In genomic region chr6:30554404-30554803, GRCh38 we compare ENCODE assay signal across 13 cellular contexts. TPM values are rescaled to one million over a fixed set of nuclear protein-coding genes. Genes with fewer than 3 reads are reported as not detected.
DNase-seq lines count a peak whose midpoint lies in the region; ATAC-seq, FAIRE-seq and TF ChIP-seq lines count a peak whose summit lies in the region.
"Had no signal": no experiment of that assay in that cellular context is flagged by ENCODE, and none has a peak within 500 bp of the region (broad histone marks: within the 10 kb centered on the region; RNA-seq: fewer than 3 reads in every experiment).

No MANE protein-coding gene starts in this region.

- peak overlapping the region; percentile 37 for H3K27ac Mint-ChIP-seq in activated CD4-positive, alpha-beta T cell treated with anti-CD3 and anti-CD28 coated beads for 36 hours

- intact Hi-C loops in activated CD4-positive, alpha-beta T cell treated with anti-CD3 and anti-CD28 coated beads for 36 hours (cut with DNase I, micrococcal nuclease), result no loop called here
- intact Hi-C loops in esophagus muscularis mucosa (cut with DNase I) (no loop called here), psoas muscle (cut with DNase I) (loop anchor here in 1 of 2 donors (5.0 kb wide), 1 partner anchor 288 kb away; no protein-coding TSS in a partner anchor)

- no peaks in the 10 kb centered on the region for H3K27me3 ChIP-seq in esophagus muscularis mucosa
- no peaks in the 10 kb centered on the region for H3K27me3 ChIP-seq in psoas muscle (ENCODE audit: insufficient read depth in 3 of 3, low read length in 2 of 3)
- H3K27me3 ChIP-seq: body of pancreas, right atrium auricular region had no signal

- no peak for ATAC-seq in activated CD4-positive, alpha-beta T cell treated with anti-CD3 and anti-CD28 coated beads for 36 hours
- ATAC-seq in psoas muscle, result no peak
- no peak for ATAC-seq in HG03378 (IDR thresholded peaks at IDR 0.05; ENCODE audit: unreplicated experiment)
- ATAC-seq: A549, body of pancreas had no signal

- no peaks in the 10 kb centered on the region for H3K9me3 Mint-ChIP-seq in activated CD4-positive, alpha-beta T cell treated with anti-CD3 and anti-CD28 coated beads for 36 hours (ENCODE audit: low read depth)

- no peak for FAIRE-seq in RCC 7860 (lab: Jason Lieb, UNC)
- FAIRE-seq: A549 had no signal

- POLR2A ChIA-PET in activated CD4-positive, alpha-beta T cell treated with anti-CD3 and anti-CD28 coated beads for 36 hours (lab: Charles Lee), result interaction anchor here (0.5 to 2.9 kb wide), 4 partner anchors 12 to 163 kb away, joined by 3 to 10 read pairs (median 6); partner anchors contain the start of genes ABCF1 and MDC1

- WGBS in esophagus muscularis mucosa, result 90% methylated on average over 4 of the region's 4 CpGs
- 87 to 92% (median 91%) methylated on average over 4 of the region's 4 CpGs for WGBS in psoas muscle, 3 donors

- H3K36me3 ChIP-seq in esophagus muscularis mucosa (peaks cover 19 to 53% (median 50%) of the 10 kb centered on the region in 4 donors), psoas muscle (ENCODE audit: insufficient read depth in 1 of 2, low read depth in 1 of 2) (peaks cover 4 to 53% of the 10 kb centered on the region in 2 donors)

- no peaks in the 10 kb centered on the region for H3K9me3 ChIP-seq in esophagus muscularis mucosa
- no peaks in the 10 kb centered on the region for H3K9me3 ChIP-seq in psoas muscle
- H3K9me3 ChIP-seq: A549, body of pancreas, right atrium auricular region had no signal

- H3K4me1 ChIP-seq in esophagus muscularis mucosa (peaks cover 19 to 39% (median 30%) of the 10 kb centered on the region in 4 donors), psoas muscle (peaks cover 16% of the 10 kb centered on the region)

- no peak for TF ChIP-seq CTCF in WI38 (IDR thresholded peaks at IDR 0.05; ENCODE audit: low read depth, low read length)
- TF ChIP-seq CTCF in esophagus muscularis mucosa (IDR thresholded peaks at IDR 0.05), result no peak
- TF ChIP-seq CTCF in psoas muscle (IDR thresholded peaks at IDR 0.05), result no peak

- H3K27ac ChIP-seq in esophagus muscularis mucosa (replicated peaks in 1 of 4) (peak overlapping the region in 3 of 4 donors; percentile 98 to 100 (median 99)), psoas muscle (peak overlapping the region; percentile 95)

- peak overlapping the region; percentile 97 for H3K4me3 Mint-ChIP-seq in activated CD4-positive, alpha-beta T cell treated with anti-CD3 and anti-CD28 coated beads for 36 hours

- H3K27me3 Mint-ChIP-seq in activated CD4-positive, alpha-beta T cell treated with anti-CD3 and anti-CD28 coated beads for 36 hours, result no peaks in the 10 kb centered on the region

- DNase-seq in activated CD4-positive, alpha-beta T cell treated with anti-CD3 and anti-CD28 coated beads for 36 hours, result no peak
- DNase-seq in activated CD4-positive, alpha-beta T cell treated with anti-CD3 and anti-CD28 coated beads, Interleukin-2, amount 50 U/mL, for 4 hours, result no peak
- DNase-seq in esophagus muscularis mucosa (ENCODE audit: extremely low spot score), result no peak
- no peak for DNase-seq in psoas muscle
- DNase-seq in activated gamma-delta T cell treated with Interleukin-2 at 50 U/mL for 16 hours, result no peak
- DNase-seq in RCC 7860 (ENCODE audit: low spot score), result no peak
- DNase-seq: body of pancreas, NCI-H2081, RPMI8226 had no signal

- TF ChIP-seq EP300 in esophagus muscularis mucosa (IDR thresholded peaks at IDR 0.05), result no peak

- CTCF ChIA-PET in activated CD4-positive, alpha-beta T cell treated with anti-CD3 and anti-CD28 coated beads for 36 hours (lab: Charles Lee), result interaction anchor here (0.7 to 10.6 kb wide), 6 partner anchors 11 to 70 kb away, joined by 3 to 104 read pairs (median 7); no protein-coding TSS in a partner anchor

- peaks cover 73% of the 10 kb centered on the region for H3K36me3 Mint-ChIP-seq in activated CD4-positive, alpha-beta T cell treated with anti-CD3 and anti-CD28 coated beads for 36 hours (ENCODE audit: low read depth)

- peaks cover 24% of the 10 kb centered on the region for H3K4me1 Mint-ChIP-seq in activated CD4-positive, alpha-beta T cell treated with anti-CD3 and anti-CD28 coated beads for 36 hours

- no peak for TF ChIP-seq POLR2A in esophagus muscularis mucosa (IDR thresholded peaks at IDR 0.05; ENCODE audit: low read depth)

- peak overlapping the region; percentile 98; the same call in 1 of the 2 replicates for H3K4me3 ChIP-seq in WI38 (ENCODE audit: low read depth, low read length)
- H3K4me3 ChIP-seq in esophagus muscularis mucosa, result peak overlapping the region in 1 of 4 donors; percentile 92
- no peak overlapping the region for H3K4me3 ChIP-seq in psoas muscle
- H3K4me3 ChIP-seq: body of pancreas had no signal

RNA-seq across cellular contexts. Expression of gene GNL1, which starts 1.9 kb away (rescaled TPM):
- 100 to 1,000 TPM in 1 of 2 experiments, 10 to 100 TPM in 1; 91.3 to 104 TPM for total RNA-seq in activated CD4-positive, alpha-beta T cell treated with anti-CD3 and anti-CD28 coated beads for 36 hours
- total RNA-seq in esophagus muscularis mucosa (10 to 100 TPM; 30.3 to 53.5 (median 36.1) TPM), psoas muscle (10 to 100 TPM; 20.1 to 26.3 (median 24.2) TPM)
- 10 to 100 TPM; 14.2 to 32.3 (median 30.8) TPM for polyA plus RNA-seq in psoas muscle

RNA-seq across cellular contexts. Expression of gene PRR3, which starts 2.7 kb away (rescaled TPM):
- total RNA-seq in activated CD4-positive, alpha-beta T cell treated with anti-CD3 and anti-CD28 coated beads for 36 hours, result 10 to 100 TPM; 29.4 to 45.8 TPM
- total RNA-seq in esophagus muscularis mucosa (10 to 100 TPM in 1 of 4 donors, 1 to 10 TPM in 3; 3.8 to 10.6 (median 4.5) TPM), psoas muscle (1 to 10 TPM; 1.5 to 3.5 (median 1.8) TPM)
- polyA plus RNA-seq in psoas muscle, result 1 to 10 TPM; 2.3 to 5.1 (median 3.5) TPM

RNA-seq across cellular contexts. Expression of gene ABCF1, which starts 16.8 kb away (rescaled TPM):
- 100 to 1,000 TPM in 1 of 2 experiments, 10 to 100 TPM in 1; 100.0 to 105 TPM for total RNA-seq in activated CD4-positive, alpha-beta T cell treated with anti-CD3 and anti-CD28 coated beads for 36 hours
- total RNA-seq in esophagus muscularis mucosa (10 to 100 TPM; 39.0 to 60.8 (median 51.4) TPM), psoas muscle (100 to 1,000 TPM in 1 of 4 donors, 10 to 100 TPM in 3; 64.2 to 108 (median 95.5) TPM)
- polyA plus RNA-seq in psoas muscle, result 100 to 1,000 TPM in 2 of 3 donors, 10 to 100 TPM in 1; 53.8 to 119 (median 108) TPM
